In the genomic region with DNA sequence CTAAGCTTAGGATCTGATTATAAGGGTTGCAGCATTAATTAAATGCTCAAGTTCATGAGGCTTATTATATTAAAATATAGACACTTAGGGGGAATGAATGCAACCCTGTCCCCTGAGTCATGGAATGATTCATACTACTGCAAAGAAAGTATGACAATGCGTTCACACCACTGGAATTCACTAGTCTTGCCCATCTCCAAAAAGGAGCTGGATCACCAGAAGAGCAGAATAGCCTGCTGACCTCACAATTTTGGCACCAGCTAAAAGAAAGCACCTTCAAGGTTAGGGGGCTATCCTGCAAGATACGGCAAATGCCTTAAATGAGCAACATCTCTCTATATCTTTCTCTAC, we compare ENCODE assay signal across 1 cellular context.
TF ChIP-seq lines count a peak whose summit lies in the region.

No MANE protein-coding gene starts in this region.

TF ChIP-seq in HepG2, 621 proteins besides CTCF, POLR2A, EP300 and RAD21:
- TF ChIP-seq ZBTB42 (CRISPR knock-in tag; IDR thresholded peaks at IDR 0.05) (no peak), RBFOX2 (IDR thresholded peaks at IDR 0.05; ENCODE audit: low read depth, low read length) (no peak), ZNF878 (CRISPR knock-in tag; IDR thresholded peaks at IDR 0.05) (no peak), HMGA1 (CRISPR knock-in tag; conservative IDR thresholded peaks at IDR 0.05) (no peak), SIX4 (CRISPR knock-in tag; IDR thresholded peaks at IDR 0.05) (no peak), YEATS4 (CRISPR knock-in tag; IDR thresholded peaks at IDR 0.05; ENCODE audit: borderline replicate concordance) (no peak), RCOR2 (CRISPR knock-in tag; IDR thresholded peaks at IDR 0.05) (no peak), RBAK (CRISPR knock-in tag; IDR thresholded peaks at IDR 0.05) (no peak), KLF11 (CRISPR knock-in tag; IDR thresholded peaks at IDR 0.05) (no peak), SP5 (CRISPR knock-in tag; IDR thresholded peaks at IDR 0.05; ENCODE audit: borderline replicate concordance, low read depth) (no peak), FOSL2 (CRISPR knock-in tag; IDR thresholded peaks at IDR 0.05) (no peak)
- TF ChIP-seq, protein P1, sequence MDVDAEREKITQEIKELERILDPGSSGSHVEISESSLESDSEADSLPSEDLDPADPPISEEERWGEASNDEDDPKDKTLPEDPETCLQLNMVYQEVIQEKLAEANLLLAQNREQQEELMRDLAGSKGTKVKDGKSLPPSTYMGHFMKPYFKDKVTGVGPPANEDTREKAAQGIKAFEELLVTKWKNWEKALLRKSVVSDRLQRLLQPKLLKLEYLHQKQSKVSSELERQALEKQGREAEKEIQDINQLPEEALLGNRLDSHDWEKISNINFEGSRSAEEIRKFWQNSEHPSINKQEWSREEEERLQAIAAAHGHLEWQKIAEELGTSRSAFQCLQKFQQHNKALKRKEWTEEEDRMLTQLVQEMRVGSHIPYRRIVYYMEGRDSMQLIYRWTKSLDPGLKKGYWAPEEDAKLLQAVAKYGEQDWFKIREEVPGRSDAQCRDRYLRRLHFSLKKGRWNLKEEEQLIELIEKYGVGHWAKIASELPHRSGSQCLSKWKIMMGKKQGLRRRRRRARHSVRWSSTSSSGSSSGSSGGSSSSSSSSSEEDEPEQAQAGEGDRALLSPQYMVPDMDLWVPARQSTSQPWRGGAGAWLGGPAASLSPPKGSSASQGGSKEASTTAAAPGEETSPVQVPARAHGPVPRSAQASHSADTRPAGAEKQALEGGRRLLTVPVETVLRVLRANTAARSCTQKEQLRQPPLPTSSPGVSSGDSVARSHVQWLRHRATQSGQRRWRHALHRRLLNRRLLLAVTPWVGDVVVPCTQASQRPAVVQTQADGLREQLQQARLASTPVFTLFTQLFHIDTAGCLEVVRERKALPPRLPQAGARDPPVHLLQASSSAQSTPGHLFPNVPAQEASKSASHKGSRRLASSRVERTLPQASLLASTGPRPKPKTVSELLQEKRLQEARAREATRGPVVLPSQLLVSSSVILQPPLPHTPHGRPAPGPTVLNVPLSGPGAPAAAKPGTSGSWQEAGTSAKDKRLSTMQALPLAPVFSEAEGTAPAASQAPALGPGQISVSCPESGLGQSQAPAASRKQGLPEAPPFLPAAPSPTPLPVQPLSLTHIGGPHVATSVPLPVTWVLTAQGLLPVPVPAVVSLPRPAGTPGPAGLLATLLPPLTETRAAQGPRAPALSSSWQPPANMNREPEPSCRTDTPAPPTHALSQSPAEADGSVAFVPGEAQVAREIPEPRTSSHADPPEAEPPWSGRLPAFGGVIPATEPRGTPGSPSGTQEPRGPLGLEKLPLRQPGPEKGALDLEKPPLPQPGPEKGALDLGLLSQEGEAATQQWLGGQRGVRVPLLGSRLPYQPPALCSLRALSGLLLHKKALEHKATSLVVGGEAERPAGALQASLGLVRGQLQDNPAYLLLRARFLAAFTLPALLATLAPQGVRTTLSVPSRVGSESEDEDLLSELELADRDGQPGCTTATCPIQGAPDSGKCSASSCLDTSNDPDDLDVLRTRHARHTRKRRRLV (CRISPR knock-in tag; IDR thresholded peaks at IDR 0.05): no peak
- TF ChIP-seq, protein P2, sequence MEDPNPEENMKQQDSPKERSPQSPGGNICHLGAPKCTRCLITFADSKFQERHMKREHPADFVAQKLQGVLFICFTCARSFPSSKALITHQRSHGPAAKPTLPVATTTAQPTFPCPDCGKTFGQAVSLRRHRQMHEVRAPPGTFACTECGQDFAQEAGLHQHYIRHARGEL (CRISPR knock-in tag; IDR thresholded peaks at IDR 0.05): no peak
- TF ChIP-seq, protein P3, sequence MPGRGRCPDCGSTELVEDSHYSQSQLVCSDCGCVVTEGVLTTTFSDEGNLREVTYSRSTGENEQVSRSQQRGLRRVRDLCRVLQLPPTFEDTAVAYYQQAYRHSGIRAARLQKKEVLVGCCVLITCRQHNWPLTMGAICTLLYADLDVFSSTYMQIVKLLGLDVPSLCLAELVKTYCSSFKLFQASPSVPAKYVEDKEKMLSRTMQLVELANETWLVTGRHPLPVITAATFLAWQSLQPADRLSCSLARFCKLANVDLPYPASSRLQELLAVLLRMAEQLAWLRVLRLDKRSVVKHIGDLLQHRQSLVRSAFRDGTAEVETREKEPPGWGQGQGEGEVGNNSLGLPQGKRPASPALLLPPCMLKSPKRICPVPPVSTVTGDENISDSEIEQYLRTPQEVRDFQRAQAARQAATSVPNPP (CRISPR knock-in tag; IDR thresholded peaks at IDR 0.05): no peak
- TF ChIP-seq, protein P4, sequence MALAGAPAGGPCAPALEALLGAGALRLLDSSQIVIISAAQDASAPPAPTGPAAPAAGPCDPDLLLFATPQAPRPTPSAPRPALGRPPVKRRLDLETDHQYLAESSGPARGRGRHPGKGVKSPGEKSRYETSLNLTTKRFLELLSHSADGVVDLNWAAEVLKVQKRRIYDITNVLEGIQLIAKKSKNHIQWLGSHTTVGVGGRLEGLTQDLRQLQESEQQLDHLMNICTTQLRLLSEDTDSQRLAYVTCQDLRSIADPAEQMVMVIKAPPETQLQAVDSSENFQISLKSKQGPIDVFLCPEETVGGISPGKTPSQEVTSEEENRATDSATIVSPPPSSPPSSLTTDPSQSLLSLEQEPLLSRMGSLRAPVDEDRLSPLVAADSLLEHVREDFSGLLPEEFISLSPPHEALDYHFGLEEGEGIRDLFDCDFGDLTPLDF (CRISPR knock-in tag; IDR thresholded peaks at IDR 0.05): no peak
- TF ChIP-seq, protein P5, sequence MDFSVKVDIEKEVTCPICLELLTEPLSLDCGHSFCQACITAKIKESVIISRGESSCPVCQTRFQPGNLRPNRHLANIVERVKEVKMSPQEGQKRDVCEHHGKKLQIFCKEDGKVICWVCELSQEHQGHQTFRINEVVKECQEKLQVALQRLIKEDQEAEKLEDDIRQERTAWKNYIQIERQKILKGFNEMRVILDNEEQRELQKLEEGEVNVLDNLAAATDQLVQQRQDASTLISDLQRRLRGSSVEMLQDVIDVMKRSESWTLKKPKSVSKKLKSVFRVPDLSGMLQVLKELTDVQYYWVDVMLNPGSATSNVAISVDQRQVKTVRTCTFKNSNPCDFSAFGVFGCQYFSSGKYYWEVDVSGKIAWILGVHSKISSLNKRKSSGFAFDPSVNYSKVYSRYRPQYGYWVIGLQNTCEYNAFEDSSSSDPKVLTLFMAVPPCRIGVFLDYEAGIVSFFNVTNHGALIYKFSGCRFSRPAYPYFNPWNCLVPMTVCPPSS (IDR thresholded peaks at IDR 0.05): no peak
- TF ChIP-seq, protein P6, sequence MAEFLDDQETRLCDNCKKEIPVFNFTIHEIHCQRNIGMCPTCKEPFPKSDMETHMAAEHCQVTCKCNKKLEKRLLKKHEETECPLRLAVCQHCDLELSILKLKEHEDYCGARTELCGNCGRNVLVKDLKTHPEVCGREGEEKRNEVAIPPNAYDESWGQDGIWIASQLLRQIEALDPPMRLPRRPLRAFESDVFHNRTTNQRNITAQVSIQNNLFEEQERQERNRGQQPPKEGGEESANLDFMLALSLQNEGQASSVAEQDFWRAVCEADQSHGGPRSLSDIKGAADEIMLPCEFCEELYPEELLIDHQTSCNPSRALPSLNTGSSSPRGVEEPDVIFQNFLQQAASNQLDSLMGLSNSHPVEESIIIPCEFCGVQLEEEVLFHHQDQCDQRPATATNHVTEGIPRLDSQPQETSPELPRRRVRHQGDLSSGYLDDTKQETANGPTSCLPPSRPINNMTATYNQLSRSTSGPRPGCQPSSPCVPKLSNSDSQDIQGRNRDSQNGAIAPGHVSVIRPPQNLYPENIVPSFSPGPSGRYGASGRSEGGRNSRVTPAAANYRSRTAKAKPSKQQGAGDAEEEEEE (CRISPR knock-in tag; IDR thresholded peaks at IDR 0.05; ENCODE audit: borderline replicate concordance): no peak
- TF ChIP-seq, protein P7, sequence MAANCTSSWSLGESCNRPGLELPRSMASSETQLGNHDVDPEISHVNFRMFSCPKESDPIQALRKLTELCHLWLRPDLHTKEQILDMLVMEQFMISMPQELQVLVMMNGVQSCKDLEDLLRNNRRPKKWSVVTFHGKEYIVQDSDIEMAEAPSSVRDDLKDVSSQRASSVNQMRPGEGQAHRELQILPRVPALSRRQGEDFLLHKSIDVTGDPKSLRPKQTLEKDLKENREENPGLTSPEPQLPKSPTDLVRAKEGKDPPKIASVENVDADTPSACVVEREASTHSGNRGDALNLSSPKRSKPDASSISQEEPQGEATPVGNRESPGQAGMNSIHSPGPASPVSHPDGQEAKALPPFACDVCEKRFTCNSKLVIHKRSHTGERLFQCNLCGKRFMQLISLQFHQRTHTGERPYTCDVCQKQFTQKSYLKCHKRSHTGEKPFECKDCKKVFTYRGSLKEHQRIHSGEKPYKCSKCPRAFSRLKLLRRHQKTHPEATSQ (CRISPR knock-in tag; IDR thresholded peaks at IDR 0.05; ENCODE audit: borderline replicate concordance): no peak
